ENCODE assay signal across 1 cellular context in the genomic region with DNA sequence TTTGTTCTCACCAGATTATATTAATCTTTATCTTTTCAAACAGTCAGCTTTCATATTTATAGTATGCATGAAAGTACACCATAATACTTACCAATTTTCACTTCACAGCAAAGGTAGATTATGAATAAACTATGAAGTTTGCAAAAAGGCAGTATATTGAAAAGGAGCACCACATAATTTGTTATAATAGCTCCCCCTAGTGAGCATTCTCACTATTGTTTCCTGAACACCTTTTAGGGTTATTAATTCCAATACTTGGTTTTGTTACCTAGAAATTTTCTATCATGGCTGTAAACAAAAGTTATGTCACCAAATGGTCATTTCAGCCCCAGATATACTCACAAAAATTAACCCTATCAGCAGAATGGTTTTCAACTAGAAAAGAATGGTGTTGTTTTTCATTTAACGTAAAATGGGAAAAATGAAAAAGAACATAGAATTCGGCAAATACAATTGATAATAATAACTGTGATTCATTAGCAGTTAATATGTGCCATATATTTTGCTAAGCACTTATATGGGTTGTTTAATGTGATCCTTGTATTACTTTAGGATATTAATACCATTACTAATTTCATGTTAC.
TF ChIP-seq lines count a peak whose summit lies in the region.

No MANE protein-coding gene starts in this region.

TF ChIP-seq in HEK293, 187 proteins besides CTCF, POLR2A, EP300 and RAD21 (continued from another document):
- TF ChIP-seq, protein P1, sequence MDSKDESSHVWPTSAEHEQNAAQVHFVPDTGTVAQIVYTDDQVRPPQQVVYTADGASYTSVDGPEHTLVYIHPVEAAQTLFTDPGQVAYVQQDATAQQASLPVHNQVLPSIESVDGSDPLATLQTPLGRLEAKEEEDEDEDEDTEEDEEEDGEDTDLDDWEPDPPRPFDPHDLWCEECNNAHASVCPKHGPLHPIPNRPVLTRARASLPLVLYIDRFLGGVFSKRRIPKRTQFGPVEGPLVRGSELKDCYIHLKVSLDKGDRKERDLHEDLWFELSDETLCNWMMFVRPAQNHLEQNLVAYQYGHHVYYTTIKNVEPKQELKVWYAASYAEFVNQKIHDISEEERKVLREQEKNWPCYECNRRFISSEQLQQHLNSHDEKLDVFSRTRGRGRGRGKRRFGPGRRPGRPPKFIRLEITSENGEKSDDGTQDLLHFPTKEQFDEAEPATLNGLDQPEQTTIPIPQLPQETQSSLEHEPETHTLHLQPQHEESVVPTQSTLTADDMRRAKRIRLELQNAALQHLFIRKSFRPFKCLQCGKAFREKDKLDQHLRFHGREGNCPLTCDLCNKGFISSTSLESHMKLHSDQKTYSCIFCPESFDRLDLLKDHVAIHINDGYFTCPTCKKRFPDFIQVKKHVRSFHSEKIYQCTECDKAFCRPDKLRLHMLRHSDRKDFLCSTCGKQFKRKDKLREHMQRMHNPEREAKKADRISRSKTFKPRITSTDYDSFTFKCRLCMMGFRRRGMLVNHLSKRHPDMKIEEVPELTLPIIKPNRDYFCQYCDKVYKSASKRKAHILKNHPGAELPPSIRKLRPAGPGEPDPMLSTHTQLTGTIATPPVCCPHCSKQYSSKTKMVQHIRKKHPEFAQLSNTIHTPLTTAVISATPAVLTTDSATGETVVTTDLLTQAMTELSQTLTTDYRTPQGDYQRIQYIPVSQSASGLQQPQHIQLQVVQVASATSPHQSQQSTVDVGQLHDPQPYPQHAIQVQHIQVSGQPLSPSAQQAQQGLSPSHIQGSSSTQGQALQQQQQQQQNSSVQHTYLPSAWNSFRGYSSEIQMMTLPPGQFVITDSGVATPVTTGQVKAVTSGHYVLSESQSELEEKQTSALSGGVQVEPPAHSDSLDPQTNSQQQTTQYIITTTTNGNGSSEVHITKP (tag by site-specific recombination; IDR thresholded peaks at IDR 0.05), result no peak
- TF ChIP-seq KLF8 (tag by site-specific recombination; IDR thresholded peaks at IDR 0.05), result no peak
